ENCODE assay signal across 24 cellular contexts in genomic region chr10:111648046-111648445, GRCh38.
DNase-seq lines count a peak whose midpoint lies in the region; ATAC-seq, FAIRE-seq and TF ChIP-seq lines count a peak whose summit lies in the region.
"Had no signal": no experiment of that assay in that cellular context is flagged by ENCODE, and none has a peak within 500 bp of the region (broad histone marks: within the 10 kb centered on the region; RNA-seq: fewer than 3 reads in every experiment).

No MANE protein-coding gene starts in this region.

- intact Hi-C loops in posterior cingulate gyrus (cut with DNase I): no loop called here

- CTCF ChIA-PET in AG04449 (lab: Yijun Ruan, JAX): no interaction called here

- DNase-seq in AG04449 (ENCODE audit: low read depth, low spot score) (peak; percentile 1), GM04504 (ENCODE audit: low read depth) (peak; percentile 76), foreskin fibroblast (peak; percentile 45 to 90), erythroblast (lab: John Stamatoyannopoulos, UW) (no peak), D721Med (ENCODE audit: insufficient read length, low spot score) (no peak), posterior cingulate gyrus (no peak), GDM1 (lab: John Stamatoyannopoulos, UW) (no peak)
- DNase-seq: 8988T; activated B cell treated with CpG ODN at 0.5 μM for 24 hours; activated CD4-positive, alpha-beta memory T cell treated with anti-CD3 and anti-CD28 coated beads for 36 hours; activated naive CD4-positive, alpha-beta T cell; activated T-cell treated with anti-CD3 and anti-CD28 coated beads for 4 hours; amniotic stem cell; DMS153; heart right ventricle; KBM-7; left ventricle myocardium superior; NCI-H187 treated with DMSO at 0.1 percent for 48 hours; PC-3; stimulated activated CD4-positive, alpha-beta T cell treated with anti-CD3 and anti-CD28 coated beads, Interleukin-12 subunit alpha, Interleukin-12 subunit beta, amount 100 ng/mL, for 4 hours had no signal

- no peak for ATAC-seq in SK-N-SH treated with all-trans-retinoic acid at 6 μM for 48 hours
- ATAC-seq: heart right ventricle, left ventricle myocardium superior, PC-3 had no signal

- no peak for FAIRE-seq in D721Med (lab: Jason Lieb, UNC)
- FAIRE-seq: GM12892 had no signal

- H3K4me3 ChIP-seq in AG04449 (ENCODE audit: low read depth, low read length) (no peak overlapping the region), foreskin fibroblast (ENCODE audit: low read depth in 1 of 2, low read length in 2 of 2) (no peak overlapping the region)
- H3K4me3 ChIP-seq: esophagus muscularis mucosa, heart right ventricle, vagina had no signal

- POLR2A ChIA-PET in AG04449 (lab: Yijun Ruan, JAX): no interaction called here

- no peak for TF ChIP-seq POLR2A in erythroblast (IDR thresholded peaks at IDR 0.05; ENCODE audit: low read length)

- no peak for TF ChIP-seq CTCF in AG04449 (IDR thresholded peaks at IDR 0.05; ENCODE audit: insufficient read depth, low read length, missing control alignments)
- no peak for TF ChIP-seq CTCF in foreskin fibroblast (IDR thresholded peaks at IDR 0.05; ENCODE audit: low read depth, low read length)
- TF ChIP-seq CTCF in D721Med (IDR thresholded peaks at IDR 0.05; ENCODE audit: insufficient read depth, missing control alignments): no peak

TF ChIP-seq in SK-N-SH treated with all-trans-retinoic acid at 6 μM for 48 hours, 23 proteins besides CTCF, POLR2A, EP300 and RAD21:
- TF ChIP-seq TSHZ2 (CRISPR knock-in tag; IDR thresholded peaks at IDR 0.05) (peak; percentile 81), ZFP3 (CRISPR knock-in tag; IDR thresholded peaks at IDR 0.05) (0 out of 2 replicates have a peak, but pooled peaks have one; percentile 13), PATZ1 (CRISPR knock-in tag; IDR thresholded peaks at IDR 0.05; ENCODE audit: borderline replicate concordance) (no peak), TCF4 (CRISPR knock-in tag; IDR thresholded peaks at IDR 0.05; ENCODE audit: borderline replicate concordance) (peak; percentile 80), ZNF8 (CRISPR knock-in tag; IDR thresholded peaks at IDR 0.05) (peak; percentile 43; the same call in 1 of the 2 replicates), CSRNP3 (CRISPR knock-in tag; IDR thresholded peaks at IDR 0.05) (no peak)

Comparison
In these comparisons a context has a peak if more than half of its experiments do, and no peak if none do; other contexts are left out.
1. DNase-seq: peak in AG04449 (single experiment), GM04504 (single experiment) and foreskin fibroblast (2 of 2); none in erythroblast (0 of 2), D721Med (single experiment), posterior cingulate gyrus (0 of 10) and GDM1 (single experiment).